In genomic region chr2:116833052-116833451, GRCh38 we compare ENCODE assay signal across 8 cellular contexts.
"Had no signal": no experiment of that assay in that cellular context is flagged by ENCODE, and none has a peak within 500 bp of the region (broad histone marks: within the 10 kb centered on the region; RNA-seq: fewer than 3 reads in every experiment).

No MANE protein-coding gene starts in this region.

- H3K4me3 ChIP-seq: GM12878 had no signal

- DNase-seq: GDM1, GF-D8 had no signal

- FAIRE-seq: G401.6, GM12878, GM12891, GM12892, GM18507, GM19239 had no signal

- ATAC-seq: GM12878 had no signal
